Comparison of ENCODE assay signal across 11 cellular contexts in the genomic region with DNA sequence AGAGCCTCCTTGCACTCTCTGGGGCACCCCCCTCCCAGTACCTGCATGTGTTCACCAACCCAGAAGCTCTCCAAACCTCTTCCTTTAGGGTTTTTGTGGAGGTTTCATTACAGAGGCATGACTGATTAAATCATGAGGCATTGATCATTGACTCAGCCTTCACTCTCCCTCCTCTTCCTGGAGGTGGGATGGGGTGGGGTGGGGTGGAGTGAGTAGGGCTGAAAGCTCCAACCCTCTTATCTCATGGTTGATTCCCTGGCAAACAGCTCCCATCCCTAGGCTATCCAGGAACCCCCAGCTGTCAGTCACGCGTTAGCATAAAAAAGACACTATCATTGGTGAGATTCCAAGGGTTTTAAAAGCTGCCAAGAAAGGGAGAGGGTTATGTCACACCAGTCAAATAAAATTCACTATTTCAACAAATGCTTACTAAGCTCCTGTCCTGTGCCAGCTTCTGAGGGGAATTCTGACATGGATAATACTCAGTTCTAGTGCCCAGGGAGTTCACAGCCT. TPM values are rescaled to one million over a fixed set of nuclear protein-coding genes. Genes with fewer than 3 reads are reported as not detected.
A peak's percentile ranks its signal among the peaks of the same experiment; 100 is the strongest.
DNase-seq lines count a peak whose midpoint lies in the region; ATAC-seq and TF ChIP-seq lines count a peak whose summit lies in the region.
"Had no signal": no experiment of that assay in that cellular context is flagged by ENCODE, and none has a peak within 500 bp of the region (broad histone marks: within the 10 kb centered on the region; RNA-seq: fewer than 3 reads in every experiment).

No MANE protein-coding gene starts in this region.

- no peak for TF ChIP-seq CTCF in CD4-positive, alpha-beta T cell (IDR thresholded peaks at IDR 0.05)
- TF ChIP-seq CTCF in lower lobe of right lung (IDR thresholded peaks at IDR 0.05): no peak
- TF ChIP-seq CTCF in progenitor cell of endocrine pancreas (IDR thresholded peaks at IDR 0.05; ENCODE audit: unreplicated experiment): no peak
- TF ChIP-seq CTCF in Calu3 (IDR thresholded peaks at IDR 0.05; ENCODE audit: unreplicated experiment): no peak

- no TSS peak for BruUV-seq in Calu3 (replicated peaks; lab: Mats Ljungman, UMichigan)

- intact Hi-C loops in CD4-positive, alpha-beta T cell (cut with DNase I, micrococcal nuclease): no loop called here
- intact Hi-C loops in lower lobe of right lung (cut with DNase I): no loop called here
- intact Hi-C loops in Calu3 (cut with micrococcal nuclease; ENCODE audit: unreplicated experiment): no loop called here

- H3K9me3 ChIP-seq in CD4-positive, alpha-beta T cell (ENCODE audit: control insufficient read depth, low read length): no peaks in the 10 kb centered on the region
- no peaks in the 10 kb centered on the region for H3K9me3 ChIP-seq in lower lobe of right lung
- H3K9me3 ChIP-seq: thyroid gland had no signal

- POLR2A ChIA-PET in CD4-positive, alpha-beta T cell (lab: Charles Lee): interaction anchor here (1.1 to 1.4 kb wide), 3 partner anchors 11 to 19 kb away, joined by 3 to 14 read pairs (median 3); no protein-coding TSS in a partner anchor

- no peak for ATAC-seq in CD4-positive, alpha-beta T cell (ENCODE audit: poor library complexity)
- peak; percentile 50 to 92 for ATAC-seq in activated naive CD4-positive, alpha-beta T cell treated with anti-CD3 and anti-CD28 coated beads, Interleukin-2, amount 50 U/mL, for 72 hours
- ATAC-seq in lower lobe of right lung (peak; percentile 40 to 49), GM21526 (IDR thresholded peaks at IDR 0.05; ENCODE audit: low FRiP score, unreplicated experiment) (no peak)

- no peak overlapping the region for H3K27ac ChIP-seq in CD4-positive, alpha-beta T cell (ENCODE audit: low read depth, low read length)
- no peak overlapping the region for H3K27ac ChIP-seq in lower lobe of right lung
- H3K27ac ChIP-seq: thyroid gland had no signal

- no peaks in the 10 kb centered on the region for H3K9me3 Mint-ChIP-seq in CD4-positive, alpha-beta T cell
- no peaks in the 10 kb centered on the region for H3K9me3 Mint-ChIP-seq in activated naive CD4-positive, alpha-beta T cell treated with anti-CD3 and anti-CD28 coated beads, Interleukin-2, amount 50 U/mL, for 72 hours
- no peaks in the 10 kb centered on the region for H3K9me3 Mint-ChIP-seq in progenitor cell of endocrine pancreas (ENCODE audit: low read depth)
- H3K9me3 Mint-ChIP-seq in Calu3 (ENCODE audit: low read depth, unreplicated experiment): peaks cover 3% of the 10 kb centered on the region

- H3K27me3 ChIP-seq in CD4-positive, alpha-beta T cell (ENCODE audit: control insufficient read depth, insufficient read depth, low read length): no peaks in the 10 kb centered on the region
- H3K27me3 ChIP-seq in lower lobe of right lung (ENCODE audit: low read depth): no peaks in the 10 kb centered on the region
- H3K27me3 ChIP-seq: thyroid gland had no signal

- CTCF ChIA-PET in CD4-positive, alpha-beta T cell (lab: Charles Lee): no interaction called here
- CTCF ChIA-PET in Calu3 (lab: Charles Lee): interaction anchor here (1.5 kb wide), 1 partner anchor 22 kb away, joined by 5 read pairs; no protein-coding TSS in a partner anchor

- peaks cover 48% of the 10 kb centered on the region for H3K4me1 Mint-ChIP-seq in CD4-positive, alpha-beta T cell (ENCODE audit: low read depth)
- H3K4me1 Mint-ChIP-seq in progenitor cell of endocrine pancreas (ENCODE audit: low read depth): no peaks in the 10 kb centered on the region
- H3K4me1 Mint-ChIP-seq in Calu3 (ENCODE audit: low read depth, unreplicated experiment): no peaks in the 10 kb centered on the region

- no peaks in the 10 kb centered on the region for H3K27me3 Mint-ChIP-seq in CD4-positive, alpha-beta T cell
- H3K27me3 Mint-ChIP-seq in progenitor cell of endocrine pancreas (peaks cover 31% of the 10 kb centered on the region), Calu3 (ENCODE audit: unreplicated experiment) (peaks cover 72% of the 10 kb centered on the region)

- no peak overlapping the region for H3K4me3 ChIP-seq in lower lobe of right lung
- H3K4me3 ChIP-seq: thyroid gland had no signal

- no peaks in the 10 kb centered on the region for H3K36me3 ChIP-seq in lower lobe of right lung
- H3K36me3 ChIP-seq: thyroid gland had no signal

- H3K36me3 Mint-ChIP-seq in CD4-positive, alpha-beta T cell (ENCODE audit: low read depth): no peaks in the 10 kb centered on the region
- H3K36me3 Mint-ChIP-seq in activated naive CD4-positive, alpha-beta T cell treated with anti-CD3 and anti-CD28 coated beads, Interleukin-2, amount 50 U/mL, for 72 hours: no peaks in the 10 kb centered on the region
- H3K36me3 Mint-ChIP-seq in progenitor cell of endocrine pancreas (ENCODE audit: insufficient read depth): no peaks in the 10 kb centered on the region
- H3K36me3 Mint-ChIP-seq in Calu3 (ENCODE audit: insufficient read depth, unreplicated experiment): no peaks in the 10 kb centered on the region

- peak overlapping the region; percentile 22 for H3K27ac Mint-ChIP-seq in CD4-positive, alpha-beta T cell
- peak overlapping the region; percentile 17 to 73 for H3K27ac Mint-ChIP-seq in activated naive CD4-positive, alpha-beta T cell treated with anti-CD3 and anti-CD28 coated beads, Interleukin-2, amount 50 U/mL, for 72 hours
- H3K27ac Mint-ChIP-seq in progenitor cell of endocrine pancreas (no peak overlapping the region), Calu3 (ENCODE audit: unreplicated experiment) (no peak overlapping the region)

- no peak for DNase-seq in CD4-positive, alpha-beta T cell
- DNase-seq in HS-27A (ENCODE audit: low read depth) (peak; percentile 66), lower lobe of right lung (no peak), progenitor cell of endocrine pancreas (ENCODE audit: low spot score, unreplicated experiment) (no peak), DMS53 (lab: John Stamatoyannopoulos, UW) (no peak), Calu3 (no peak)
- no peak for DNase-seq in activated naive CD4-positive, alpha-beta T cell treated with anti-CD3 and anti-CD28 coated beads, Interleukin-2, amount 50 U/mL, for 72 hours (ENCODE audit: low spot score in 2 of 2)
- DNase-seq: activated effector memory CD4-positive, alpha-beta T cell treated with Interleukin-2 at 50 U/mL for 16 hours; NCI-H1092; thyroid gland had no signal

- H3K4me3 Mint-ChIP-seq in CD4-positive, alpha-beta T cell: no peak overlapping the region
- H3K4me3 Mint-ChIP-seq in progenitor cell of endocrine pancreas (ENCODE audit: low read depth) (no peak overlapping the region), Calu3 (ENCODE audit: low read depth, unreplicated experiment) (no peak overlapping the region)

- H3K4me1 ChIP-seq in lower lobe of right lung: peaks cover 21% of the 10 kb centered on the region

RNA-seq across cellular contexts. Expression of a gene that starts 7.1 kb away (rescaled TPM):
- not detected for total RNA-seq in CD4-positive, alpha-beta T cell
- 10 to 100 TPM; 19.0 to 22.2 TPM for total RNA-seq in activated naive CD4-positive, alpha-beta T cell treated with anti-CD3 and anti-CD28 coated beads, Interleukin-2, amount 50 U/mL, for 72 hours
- total RNA-seq in lower lobe of right lung (not detected), progenitor cell of endocrine pancreas (not detected in 2 replicates), Calu3 (2022) (not detected in 2 replicates)
- total RNA-seq: thyroid gland had no signal

RNA-seq across cellular contexts. Expression of a gene that starts 24.8 kb away (rescaled TPM):
- total RNA-seq in CD4-positive, alpha-beta T cell: not detected
- not detected for total RNA-seq in activated naive CD4-positive, alpha-beta T cell treated with anti-CD3 and anti-CD28 coated beads, Interleukin-2, amount 50 U/mL, for 72 hours
- total RNA-seq in lower lobe of right lung (not detected), progenitor cell of endocrine pancreas (not detected in 2 replicates), Calu3 (2022) (not detected in 2 replicates)
- total RNA-seq: thyroid gland had no signal

RNA-seq across cellular contexts. Expression of a gene that starts 31.6 kb away (rescaled TPM):
- total RNA-seq in CD4-positive, alpha-beta T cell: 100 to 1,000 TPM; 171 to 186 TPM
- 10 to 100 TPM; 31.4 to 37.3 TPM for total RNA-seq in activated naive CD4-positive, alpha-beta T cell treated with anti-CD3 and anti-CD28 coated beads, Interleukin-2, amount 50 U/mL, for 72 hours
- total RNA-seq in lower lobe of right lung (6.8 TPM), progenitor cell of endocrine pancreas (not detected in 2 replicates), Calu3 (2022) (0.86 and 1.1 TPM in 2 replicates)

RNA-seq across cellular contexts. Expression of a gene that starts 56.1 kb away (rescaled TPM):
- not detected for total RNA-seq in CD4-positive, alpha-beta T cell
- total RNA-seq in activated naive CD4-positive, alpha-beta T cell treated with anti-CD3 and anti-CD28 coated beads, Interleukin-2, amount 50 U/mL, for 72 hours: under 1 TPM in 1 of 2 donors, not detected in 1; 0.05 TPM
- total RNA-seq in lower lobe of right lung (813 TPM), progenitor cell of endocrine pancreas (not detected in 2 replicates), Calu3 (2022) (250 and 367 TPM in 2 replicates)

Comparison
In these comparisons a context has a peak if more than half of its experiments do, and no peak if none do; other contexts are left out.
1. ATAC-seq: peak in activated naive CD4-positive, alpha-beta T cell treated with anti-CD3 and anti-CD28 coated beads, Interleukin-2, amount 50 U/mL, for 72 hours (2 of 2) and lower lobe of right lung (2 of 2); none in CD4-positive, alpha-beta T cell (single experiment) and GM21526 (single experiment).
2. H3K27ac Mint-ChIP-seq: peak in CD4-positive, alpha-beta T cell (single experiment) and activated naive CD4-positive, alpha-beta T cell treated with anti-CD3 and anti-CD28 coated beads, Interleukin-2, amount 50 U/mL, for 72 hours (2 of 2); none in progenitor cell of endocrine pancreas (single experiment) and Calu3 (single experiment).
3. RNA of a gene that starts 7.1 kb away (total RNA-seq): 19.0 to 22.2 TPM in activated naive CD4-positive, alpha-beta T cell treated with anti-CD3 and anti-CD28 coated beads, Interleukin-2, amount 50 U/mL, for 72 hours; not detected in CD4-positive, alpha-beta T cell, not detected in lower lobe of right lung (single experiment), not detected in progenitor cell of endocrine pancreas and not detected in Calu3; every median in the first group is over 10 times any median in the second.
4. RNA of a gene that starts 31.6 kb away (total RNA-seq): 171 to 186 TPM in CD4-positive, alpha-beta T cell; 31.4 to 37.3 TPM in activated naive CD4-positive, alpha-beta T cell treated with anti-CD3 and anti-CD28 coated beads, Interleukin-2, amount 50 U/mL, for 72 hours, 6.8 TPM in lower lobe of right lung (single experiment), 0.86 to 1.1 TPM in Calu3 and not detected in progenitor cell of endocrine pancreas; every median in the first group is over 4 times any median in the second.